ENCODE assay signal across 17 cellular contexts in genomic region chr12:83818888-83819287, GRCh38.
A peak's percentile ranks its signal among the peaks of the same experiment; 100 is the strongest.
DNase-seq lines count a peak whose midpoint lies in the region; ATAC-seq and FAIRE-seq lines count a peak whose summit lies in the region.
"Had no signal": no experiment of that assay in that cellular context is flagged by ENCODE, and none has a peak within 500 bp of the region (broad histone marks: within the 10 kb centered on the region; RNA-seq: fewer than 3 reads in every experiment).

No MANE protein-coding gene starts in this region.

- H3K4me1 Mint-ChIP-seq in activated naive CD4-positive, alpha-beta T cell treated with anti-CD3 and anti-CD28 coated beads for 36 hours (ENCODE audit: low read depth) = no peaks in the 10 kb centered on the region
- H3K4me1 Mint-ChIP-seq: activated CD4-positive, alpha-beta memory T cell treated with anti-CD3 and anti-CD28 coated beads, Interleukin-2, amount 10 ng/mL, durations not matched to agents 7 days and 5 days had no signal

- DNase-seq in left cardiac atrium (peak; percentile 26), cardiac septum (ENCODE audit: low spot score) (no peak), amniotic epithelial cell (ENCODE audit: low read depth) (peak; percentile 93), glomerular visceral epithelial cell (ENCODE audit: extremely low spot score) (peak; percentile 6), urothelium cell line (ENCODE audit: low spot score) (peak; percentile 14)
- no peak for DNase-seq in activated naive CD4-positive, alpha-beta T cell treated with anti-CD3 and anti-CD28 coated beads for 36 hours
- DNase-seq: activated CD4-positive, alpha-beta memory T cell treated with anti-CD3 and anti-CD28 coated beads, Interleukin-2, amount 10 ng/mL, durations not matched to agents 7 days and 5 days; activated gamma-delta T cell; central memory CD4-positive, alpha-beta T cell; NCI-H1417 treated with DMSO at 0.1 percent for 48 hours; NCI-H524; nucleus accumbens; Peyer's patch; tibial artery had no signal

- H3K9me3 Mint-ChIP-seq in activated naive CD4-positive, alpha-beta T cell treated with anti-CD3 and anti-CD28 coated beads for 36 hours = no peaks in the 10 kb centered on the region
- H3K9me3 Mint-ChIP-seq: activated CD4-positive, alpha-beta memory T cell treated with anti-CD3 and anti-CD28 coated beads, Interleukin-2, amount 10 ng/mL, durations not matched to agents 7 days and 5 days had no signal

- intact Hi-C loops in left cardiac atrium (cut with DNase I) = no loop called here
- intact Hi-C loops in cardiac septum (cut with DNase I) = no loop called here
- intact Hi-C loops in activated naive CD4-positive, alpha-beta T cell treated with anti-CD3 and anti-CD28 coated beads for 36 hours (cut with micrococcal nuclease) = no loop called here

- FAIRE-seq in urothelium cell line (lab: Jason Lieb, UNC) = no peak
- FAIRE-seq: endometrium had no signal

- CTCF ChIA-PET in activated naive CD4-positive, alpha-beta T cell treated with anti-CD3 and anti-CD28 coated beads for 36 hours (lab: Charles Lee) = no interaction called here

- no peaks in the 10 kb centered on the region for H3K36me3 Mint-ChIP-seq in activated naive CD4-positive, alpha-beta T cell treated with anti-CD3 and anti-CD28 coated beads for 36 hours (ENCODE audit: low read depth)

- H3K27ac Mint-ChIP-seq in activated naive CD4-positive, alpha-beta T cell treated with anti-CD3 and anti-CD28 coated beads for 36 hours = no peak overlapping the region
- H3K27ac Mint-ChIP-seq: activated CD4-positive, alpha-beta memory T cell treated with anti-CD3 and anti-CD28 coated beads, Interleukin-2, amount 10 ng/mL, durations not matched to agents 7 days and 5 days had no signal

- H3K27me3 Mint-ChIP-seq in activated naive CD4-positive, alpha-beta T cell treated with anti-CD3 and anti-CD28 coated beads for 36 hours (ENCODE audit: low read depth) = no peaks in the 10 kb centered on the region
- H3K27me3 Mint-ChIP-seq: activated CD4-positive, alpha-beta memory T cell treated with anti-CD3 and anti-CD28 coated beads, Interleukin-2, amount 10 ng/mL, durations not matched to agents 7 days and 5 days had no signal

- ATAC-seq in left cardiac atrium = peak in 1 of 2 donors; percentile 91
- ATAC-seq in HG03521 (IDR thresholded peaks at IDR 0.05; ENCODE audit: unreplicated experiment) = no peak
- ATAC-seq in GM19467 (IDR thresholded peaks at IDR 0.05; ENCODE audit: unreplicated experiment) = no peak

- no peak overlapping the region for H3K4me3 Mint-ChIP-seq in activated naive CD4-positive, alpha-beta T cell treated with anti-CD3 and anti-CD28 coated beads for 36 hours
- H3K4me3 Mint-ChIP-seq: activated CD4-positive, alpha-beta memory T cell treated with anti-CD3 and anti-CD28 coated beads, Interleukin-2, amount 10 ng/mL, durations not matched to agents 7 days and 5 days had no signal

Comparison
In these comparisons a context has a peak if more than half of its experiments do, and no peak if none do; other contexts are left out.
1. DNase-seq: peak in left cardiac atrium (single experiment), amniotic epithelial cell (single experiment), glomerular visceral epithelial cell (single experiment) and urothelium cell line (single experiment); none in cardiac septum (single experiment) and activated naive CD4-positive, alpha-beta T cell treated with anti-CD3 and anti-CD28 coated beads for 36 hours (single experiment).